ENCODE assay signal across 16 cellular contexts in the genomic region with DNA sequence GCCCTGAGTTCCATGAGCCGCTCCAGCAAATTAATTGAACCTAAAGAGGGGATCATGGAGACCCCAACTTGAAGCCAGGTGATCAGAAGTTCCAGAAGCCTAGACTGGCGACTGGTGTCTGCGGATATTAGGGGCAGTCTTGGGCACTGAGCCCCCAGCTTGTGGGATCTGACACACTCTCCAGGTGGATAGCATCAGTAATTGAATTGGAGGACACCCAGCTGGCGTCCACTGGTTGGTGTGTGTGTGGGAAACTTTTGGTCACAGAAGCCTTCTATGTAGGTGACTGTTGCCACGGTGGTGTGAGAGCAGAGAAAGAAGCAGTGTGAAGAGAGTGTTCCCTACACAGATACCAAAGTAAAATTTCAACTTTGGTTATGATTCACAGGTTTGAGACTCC.
DNase-seq lines count a peak whose midpoint lies in the region; ATAC-seq lines count a peak whose summit lies in the region.
"Had no signal": no experiment of that assay in that cellular context is flagged by ENCODE, and none has a peak within 500 bp of the region (broad histone marks: within the 10 kb centered on the region; RNA-seq: fewer than 3 reads in every experiment).

No MANE protein-coding gene starts in this region.

- no peaks in the 10 kb centered on the region for H3K36me3 ChIP-seq in BLaER1

- peaks cover 26% of the 10 kb centered on the region for H3K27me3 Mint-ChIP-seq in T-helper 17 cell
- H3K27me3 Mint-ChIP-seq in naive thymus-derived CD8-positive, alpha-beta T cell, result peaks cover 5 to 49% (median 18%) of the 10 kb centered on the region in 5 donors

- peaks cover 3% of the 10 kb centered on the region for H3K4me1 Mint-ChIP-seq in T-helper 17 cell
- no peaks in the 10 kb centered on the region for H3K4me1 Mint-ChIP-seq in naive thymus-derived CD8-positive, alpha-beta T cell

- H3K4me1 ChIP-seq in BLaER1, result peaks cover 14% of the 10 kb centered on the region
- H3K4me1 ChIP-seq: A549 had no signal

- H3K4me3 ChIP-seq in BLaER1, result no peak overlapping the region
- H3K4me3 ChIP-seq: A549 had no signal

- no peaks in the 10 kb centered on the region for H4K20me1 ChIP-seq in BLaER1

- peaks cover 0 to 16% (median 2%) of the 10 kb centered on the region in 9 donors for H3K9me3 Mint-ChIP-seq in naive thymus-derived CD8-positive, alpha-beta T cell

- H3K4me3 Mint-ChIP-seq in T-helper 17 cell, result no peak overlapping the region
- H3K4me3 Mint-ChIP-seq in naive thymus-derived CD8-positive, alpha-beta T cell, result no peak overlapping the region
- H3K4me3 Mint-ChIP-seq: CD4-positive, alpha-beta T cell had no signal

- no peak overlapping the region for H3K27ac ChIP-seq in BLaER1
- H3K27ac ChIP-seq: A549, HL-60 had no signal

- H3K9me3 ChIP-seq in BLaER1 (no peaks in the 10 kb centered on the region), T-helper 17 cell (ENCODE audit: control insufficient read depth, low read length, poor library complexity, severe bottlenecking) (peaks cover 5% of the 10 kb centered on the region)

- peak overlapping the region; percentile 21 for H3K27ac Mint-ChIP-seq in T-helper 17 cell
- H3K27ac Mint-ChIP-seq in naive thymus-derived CD8-positive, alpha-beta T cell, result no peak overlapping the region
- H3K27ac Mint-ChIP-seq: CD4-positive, alpha-beta T cell had no signal

- no peaks in the 10 kb centered on the region for H3K27me3 ChIP-seq in BLaER1

- peak overlapping the region; percentile 62 for H3K4me2 ChIP-seq in BLaER1
- H3K4me2 ChIP-seq: A549 had no signal

- ATAC-seq in T-helper 17 cell (no peak), GM21515 (IDR thresholded peaks at IDR 0.05; ENCODE audit: unreplicated experiment) (no peak)
- ATAC-seq in naive thymus-derived CD8-positive, alpha-beta T cell, result no peak
- ATAC-seq: HCT116 had no signal

- no peaks in the 10 kb centered on the region for H3K36me3 Mint-ChIP-seq in T-helper 17 cell (ENCODE audit: low read depth)
- H3K36me3 Mint-ChIP-seq in naive thymus-derived CD8-positive, alpha-beta T cell, result peaks cover 0 to 6% (median 4%) of the 10 kb centered on the region in 3 donors

- peak; percentile 42 for DNase-seq in D341Med (ENCODE audit: low spot score)
- DNase-seq in T-helper 17 cell, result no peak
- peak; percentile 23 for DNase-seq in superior temporal gyrus (ENCODE audit: extremely low spot score)
- DNase-seq in naive thymus-derived CD8-positive, alpha-beta T cell, result no peak
- DNase-seq: C1 segment of cervical spinal cord; Calu3; CD4-positive, alpha-beta T cell; DMS153; DMS79 treated with DMSO at 0.1 percent for 48 hours; EL; GDM1 had no signal

- H3K9ac ChIP-seq in BLaER1, result no peak overlapping the region

- POLR2A ChIA-PET in naive thymus-derived CD8-positive, alpha-beta T cell (lab: Charles Lee), result no interaction called here

Comparison
In these comparisons a context has a peak if more than half of its experiments do, and no peak if none do; other contexts are left out.
1. DNase-seq: peak in D341Med (single experiment) and superior temporal gyrus (single experiment); none in T-helper 17 cell (0 of 3) and naive thymus-derived CD8-positive, alpha-beta T cell (0 of 10).